8 cellular contexts compared by ENCODE assay signal in genomic region chrX:125205084-125205917, GRCh38.
A peak's percentile ranks its signal among the peaks of the same experiment; 100 is the strongest.
DNase-seq lines count a peak whose midpoint lies in the region; ATAC-seq and TF ChIP-seq lines count a peak whose summit lies in the region.

No MANE protein-coding gene starts in this region.

- no peak for TF ChIP-seq POLR2A in GM18505 (IDR thresholded peaks at IDR 0.05; ENCODE audit: borderline replicate concordance, extremely low read depth, insufficient read depth, insufficient read length)

- no peak overlapping the region for H3K27ac ChIP-seq in iPS DF 6.9 (ENCODE audit: low read length)

- no peak for TF ChIP-seq CTCF in GM13977 (IDR thresholded peaks at IDR 0.05; ENCODE audit: extremely low read depth, insufficient read depth, missing control alignments)

- 0 out of 2 replicates have a peak, but pooled peaks cover 2% of the 10 kb centered on the region for H3K4me1 ChIP-seq in iPS DF 6.9 (ENCODE audit: control insufficient read depth, insufficient read depth, low read length)

- no peaks in the 10 kb centered on the region for H3K9me3 ChIP-seq in iPS DF 6.9 (ENCODE audit: control insufficient read depth, insufficient read depth, low read length)

- H3K36me3 ChIP-seq in iPS DF 6.9 (ENCODE audit: control insufficient read depth, insufficient read depth, low read length) = no peaks in the 10 kb centered on the region

- H3K4me3 ChIP-seq in iPS DF 6.9 (ENCODE audit: low read length) = peak overlapping the region; percentile 68; the same call in 1 of the 2 replicates

- no CpG with 5 or more reads among the region's 54 CpGs for WGBS in iPS DF 6.9 (ENCODE audit: insufficient coverage, insufficient read length)

- in situ Hi-C loops in GM13977 (cut with MboI; ENCODE audit: low pct_unique_long_range_greater_than_20kb, low sequenced_read_pairs, unreplicated experiment) = no loop called here

- ATAC-seq in GM18505 (IDR thresholded peaks at IDR 0.05; ENCODE audit: unreplicated experiment) = no peak

- peak; percentile 12 for DNase-seq in GM13977 (ENCODE audit: low spot score)
- peak; percentile 75 for DNase-seq in NCI-H2029 (lab: John Stamatoyannopoulos, UW)
- DNase-seq in anterior cingulate cortex (lab: John Stamatoyannopoulos, UW) = peak in 52 of 58 donors; percentile 2 to 85 (median 40)
- no peak for DNase-seq in iPS DF 6.9 (ENCODE audit: low read depth, low spot score)
- DNase-seq in retina = peak; percentile 89
- no peak for DNase-seq in KG1 (lab: John Stamatoyannopoulos, UW)
- DNase-seq in SIG-M5 treated with dmso at 0.1 percent for 504 hours (lab: John Stamatoyannopoulos, UW; ENCODE audit: unreplicated experiment) = no peak

- peaks cover 4% of the 10 kb centered on the region; the same call in 1 of the 2 replicates for H3K27me3 ChIP-seq in iPS DF 6.9 (ENCODE audit: control insufficient read depth, insufficient read depth, low read length)

Comparison
In these comparisons a context has a peak if more than half of its experiments do, and no peak if none do; other contexts are left out.
1. DNase-seq: peak in GM13977 (single experiment), NCI-H2029 (single experiment), anterior cingulate cortex (52 of 58) and retina (single experiment); none in iPS DF 6.9 (single experiment), KG1 (single experiment) and SIG-M5 treated with dmso at 0.1 percent for 504 hours (single experiment).